ENCODE assay signal across 8 cellular contexts in genomic region chr16:27374231-27374793, GRCh38. TPM values are rescaled to one million over a fixed set of nuclear protein-coding genes. Genes with fewer than 3 reads are reported as not detected.
DNase-seq lines count a peak whose midpoint lies in the region; ATAC-seq and TF ChIP-seq lines count a peak whose summit lies in the region.

No MANE protein-coding gene starts in this region.

- H3K4me1 Mint-ChIP-seq in activated CD8-positive, alpha-beta T cell treated with anti-CD3 and anti-CD28 coated beads, Interleukin-2, amount 10 ng/mL, durations not matched to agents 7 days and 5 days (ENCODE audit: low read depth) = peaks cover 49% of the 10 kb centered on the region
- H3K4me1 Mint-ChIP-seq in activated naive CD8-positive, alpha-beta T cell treated with anti-CD3 and anti-CD28 coated beads for 36 hours = peaks cover 31% of the 10 kb centered on the region

- intact Hi-C loops in mammary epithelial cell (cut with micrococcal nuclease) (no loop called here), breast epithelium (cut with DNase I; ENCODE audit: low total_unique reads) (loop anchor here (10.0 kb wide), 1 partner anchor 200 kb away; no protein-coding TSS in a partner anchor)

- POLR2A ChIA-PET in activated CD8-positive, alpha-beta T cell treated with anti-CD3 and anti-CD28 coated beads, Interleukin-2, amount 10 ng/mL, durations not matched to agents 7 days and 5 days (lab: Charles Lee) = interaction anchor here (0.7 to 8.4 kb wide), 4 partner anchors 12 to 140 kb away, joined by 3 to 100 read pairs (median 3); partner anchors contain the start of gene IL21R

- H3K4me3 ChIP-seq in mammary epithelial cell (replicated peaks in 1 of 3; ENCODE audit: insufficient read depth in 1 of 3, low read depth in 2 of 3, low read length in 3 of 3) (no peak overlapping the region), breast epithelium (no peak overlapping the region)

- no peak for TF ChIP-seq POLR2A in breast epithelium (IDR thresholded peaks at IDR 0.05)

- 77% methylated on average over 7 of the region's 7 CpGs for WGBS in mammary epithelial cell (ENCODE audit: low coverage, missing lambda C conversion rate)

- ATAC-seq in HG03103 (IDR thresholded peaks at IDR 0.05; ENCODE audit: low read depth, unreplicated experiment) = peak; percentile 24
- ATAC-seq in activated CD8-positive, alpha-beta T cell treated with anti-CD3 and anti-CD28 coated beads, Interleukin-2, amount 10 ng/mL, durations not matched to agents 7 days and 5 days = peak; percentile 20

- no peak overlapping the region for H3K9ac ChIP-seq in mammary epithelial cell (ENCODE audit: insufficient read depth, low read length)

- H3K4me3 Mint-ChIP-seq in activated CD8-positive, alpha-beta T cell treated with anti-CD3 and anti-CD28 coated beads, Interleukin-2, amount 10 ng/mL, durations not matched to agents 7 days and 5 days = no peak overlapping the region
- no peak overlapping the region for H3K4me3 Mint-ChIP-seq in activated naive CD8-positive, alpha-beta T cell treated with anti-CD3 and anti-CD28 coated beads for 36 hours

- no peaks in the 10 kb centered on the region for H3K36me3 ChIP-seq in mammary epithelial cell (ENCODE audit: insufficient read depth, low read length)
- no peaks in the 10 kb centered on the region for H3K36me3 ChIP-seq in breast epithelium

- H3K27me3 Mint-ChIP-seq in activated CD8-positive, alpha-beta T cell treated with anti-CD3 and anti-CD28 coated beads, Interleukin-2, amount 10 ng/mL, durations not matched to agents 7 days and 5 days (ENCODE audit: low read depth) = no peaks in the 10 kb centered on the region
- H3K27me3 Mint-ChIP-seq in activated naive CD8-positive, alpha-beta T cell treated with anti-CD3 and anti-CD28 coated beads for 36 hours = no peaks in the 10 kb centered on the region

- H2AFZ ChIP-seq in mammary epithelial cell (ENCODE audit: low read depth, low read length) = peak overlapping the region; percentile 37

- CTCF ChIA-PET in mammary epithelial cell (lab: Charles Lee; ENCODE audit: low non-redundant PET) = interaction anchor here (0.8 kb wide), 1 partner anchor 193 kb away, joined by 4 read pairs; no protein-coding TSS in a partner anchor
- CTCF ChIA-PET in activated CD8-positive, alpha-beta T cell treated with anti-CD3 and anti-CD28 coated beads, Interleukin-2, amount 10 ng/mL, durations not matched to agents 7 days and 5 days (lab: Charles Lee) = interaction anchor here (0.8 to 6.0 kb wide), 10 partner anchors 14 to 205 kb away, joined by 3 to 84 read pairs (median 6); partner anchors contain the start of gene IL21R

- in situ Hi-C loops in mammary epithelial cell (cut with MboI; ENCODE audit: low sequenced_read_pairs in 2 of 2) = loop anchor here in 1 of 2 donors (10.0 kb wide), 1 partner anchor 200 kb away; no protein-coding TSS in a partner anchor

- no peak overlapping the region for H3K4me2 ChIP-seq in mammary epithelial cell (ENCODE audit: insufficient read depth, low read depth, low read length)

- peaks cover 22% of the 10 kb centered on the region for H3K36me3 Mint-ChIP-seq in activated CD8-positive, alpha-beta T cell treated with anti-CD3 and anti-CD28 coated beads, Interleukin-2, amount 10 ng/mL, durations not matched to agents 7 days and 5 days (ENCODE audit: low read depth)
- peaks cover 22% of the 10 kb centered on the region for H3K36me3 Mint-ChIP-seq in activated naive CD8-positive, alpha-beta T cell treated with anti-CD3 and anti-CD28 coated beads for 36 hours

- dilution Hi-C loops in mammary epithelial cell (cut with HindIII; ENCODE audit: low sequenced_read_pairs) = loop anchor here (5.0 kb wide), 1 partner anchor 102 kb away; no protein-coding TSS in a partner anchor

- no peaks in the 10 kb centered on the region for H4K20me1 ChIP-seq in mammary epithelial cell (ENCODE audit: insufficient read depth, low read length)

- TF ChIP-seq CTCF in mammary epithelial cell (conservative IDR thresholded peaks at IDR 0.05 in 1 of 2, IDR thresholded peaks at IDR 0.05 in 1 of 2; ENCODE audit: extremely low read depth in 1 of 2, insufficient read depth in 1 of 2, low read depth in 1 of 2, low read length in 2 of 2) (no peak), breast epithelium (IDR thresholded peaks at IDR 0.05) (no peak)

- peaks cover 12% of the 10 kb centered on the region for H3K9me3 Mint-ChIP-seq in activated CD8-positive, alpha-beta T cell treated with anti-CD3 and anti-CD28 coated beads, Interleukin-2, amount 10 ng/mL, durations not matched to agents 7 days and 5 days (ENCODE audit: insufficient read depth)
- H3K9me3 Mint-ChIP-seq in activated naive CD8-positive, alpha-beta T cell treated with anti-CD3 and anti-CD28 coated beads for 36 hours = peaks cover 17% of the 10 kb centered on the region

- no peaks in the 10 kb centered on the region for H3K79me2 ChIP-seq in mammary epithelial cell (ENCODE audit: insufficient read depth, low read length)

- H3K27ac ChIP-seq in mammary epithelial cell (ENCODE audit: insufficient read depth, low read depth, low read length) (no peak overlapping the region), breast epithelium (no peak overlapping the region)

- DNase-seq in mammary epithelial cell (no peak), breast epithelium (ENCODE audit: low spot score in 2 of 2) (no peak), superior temporal gyrus (ENCODE audit: extremely low spot score) (peak; percentile 10), GM03348 (ENCODE audit: low spot score) (no peak), NCI-H1105 (lab: John Stamatoyannopoulos, UW) (no peak)
- DNase-seq in activated CD8-positive, alpha-beta T cell treated with anti-CD3 and anti-CD28 coated beads, Interleukin-2, amount 10 ng/mL, durations not matched to agents 7 days and 5 days = no peak
- no peak for DNase-seq in activated naive CD8-positive, alpha-beta T cell treated with anti-CD3 and anti-CD28 coated beads for 36 hours

- H3K4me1 ChIP-seq in mammary epithelial cell (ENCODE audit: insufficient read depth, low read length) = no peaks in the 10 kb centered on the region
- H3K4me1 ChIP-seq in breast epithelium = no peaks in the 10 kb centered on the region

- BruUV-seq in mammary epithelial cell (replicated peaks; lab: Mats Ljungman, UMichigan) = no TSS peak

- H3K27me3 ChIP-seq in mammary epithelial cell (ENCODE audit: insufficient read depth, low read length) (no peaks in the 10 kb centered on the region), breast epithelium (no peaks in the 10 kb centered on the region)

- H3K27ac Mint-ChIP-seq in activated CD8-positive, alpha-beta T cell treated with anti-CD3 and anti-CD28 coated beads, Interleukin-2, amount 10 ng/mL, durations not matched to agents 7 days and 5 days = no peak overlapping the region
- no peak overlapping the region for H3K27ac Mint-ChIP-seq in activated naive CD8-positive, alpha-beta T cell treated with anti-CD3 and anti-CD28 coated beads for 36 hours

- H3K9me3 ChIP-seq in mammary epithelial cell (replicated peaks; ENCODE audit: insufficient read depth, low read length) (peaks cover 4% of the 10 kb centered on the region), breast epithelium (no peaks in the 10 kb centered on the region)

RNA-seq across cellular contexts. Expression of gene IL21R, which starts 27.7 kb away (rescaled TPM):
- total RNA-seq in mammary epithelial cell (under 1 TPM; 0.17 to 0.64 TPM), breast epithelium (under 1 TPM in 2 of 3 donors, not detected in 1; 0.16 to 0.33 TPM)
- polyA plus RNA-seq in mammary epithelial cell = 5.4 TPM
- 11.3 TPM for polyA minus RNA-seq in mammary epithelial cell
- total RNA-seq in activated CD8-positive, alpha-beta T cell treated with anti-CD3 and anti-CD28 coated beads, Interleukin-2, amount 10 ng/mL, durations not matched to agents 7 days and 5 days = 10 to 100 TPM; 23.5 to 24.2 TPM
- total RNA-seq in activated naive CD8-positive, alpha-beta T cell treated with anti-CD3 and anti-CD28 coated beads for 36 hours = 10 to 100 TPM; 99.3 to 99.5 TPM

Comparison
In these comparisons a context has a peak if more than half of its experiments do, and no peak if none do; other contexts are left out.
1. RNA of gene IL21R, which starts 27.7 kb away (total RNA-seq): 99.3 to 99.5 TPM in activated naive CD8-positive, alpha-beta T cell treated with anti-CD3 and anti-CD28 coated beads for 36 hours and 23.5 to 24.2 TPM in activated CD8-positive, alpha-beta T cell treated with anti-CD3 and anti-CD28 coated beads, Interleukin-2, amount 10 ng/mL, durations not matched to agents 7 days and 5 days; 0.17 to 0.64 TPM in mammary epithelial cell and 0.16 to 0.33 TPM in breast epithelium; every median in the first group is over 10 times any median in the second.